ENCODE assay signal across 9 cellular contexts in genomic region chr4:83362492-83363329, GRCh38. TPM values are rescaled to one million over a fixed set of nuclear protein-coding genes. Genes with fewer than 3 reads are reported as not detected.
DNase-seq lines count a peak whose midpoint lies in the region; ATAC-seq and TF ChIP-seq lines count a peak whose summit lies in the region.
"Had no signal": no experiment of that assay in that cellular context is flagged by ENCODE, and none has a peak within 500 bp of the region (broad histone marks: within the 10 kb centered on the region; RNA-seq: fewer than 3 reads in every experiment).

No MANE protein-coding gene starts in this region.

- DNase-seq in CD1c-positive myeloid dendritic cell (ENCODE audit: extremely low spot score), result peak; percentile 15
- DNase-seq in NCI-H345 treated with DMSO at 0.1 percent for 48 hours (lab: John Stamatoyannopoulos, UW; ENCODE audit: unreplicated experiment), result peak; percentile 56
- no peak for DNase-seq in epithelial cell of proximal tubule (ENCODE audit: low read depth)
- DNase-seq in testis, result no peak
- DNase-seq in cerebellum (ENCODE audit: low spot score), result no peak
- DNase-seq in effector memory CD8-positive, alpha-beta T cell, result no peak
- DNase-seq in dorsolateral prefrontal cortex, result no peak

- ATAC-seq in GM21367 (IDR thresholded peaks at IDR 0.05; ENCODE audit: unreplicated experiment), result peak; percentile 68
- ATAC-seq in effector memory CD8-positive, alpha-beta T cell (replicated peaks), result no peak

- no peak overlapping the region for H3K27ac ChIP-seq in testis
- H3K27ac ChIP-seq in dorsolateral prefrontal cortex, result no peak overlapping the region

- no peak for TF ChIP-seq POLR2A in testis (IDR thresholded peaks at IDR 0.05)

- H3K27ac Mint-ChIP-seq in effector memory CD8-positive, alpha-beta T cell, result no peak overlapping the region

- H3K4me1 Mint-ChIP-seq in effector memory CD8-positive, alpha-beta T cell (ENCODE audit: low read depth in 2 of 2), result no peaks in the 10 kb centered on the region

- intact Hi-C loops in testis (cut with DNase I; ENCODE audit: low total_unique reads), result no loop called here
- intact Hi-C loops in dorsolateral prefrontal cortex (cut with DNase I), result no loop called here

- no peaks in the 10 kb centered on the region for H3K9me3 Mint-ChIP-seq in effector memory CD8-positive, alpha-beta T cell

- H3K36me3 Mint-ChIP-seq in effector memory CD8-positive, alpha-beta T cell (ENCODE audit: insufficient read depth), result no peaks in the 10 kb centered on the region

- no peaks in the 10 kb centered on the region for H3K9me3 ChIP-seq in testis

- 71 to 72% methylated on average over 9 of the region's 9 CpGs for WGBS in testis, 2 donors

- no peak overlapping the region for H3K4me3 Mint-ChIP-seq in effector memory CD8-positive, alpha-beta T cell

- TF ChIP-seq CTCF in epithelial cell of proximal tubule (conservative IDR thresholded peaks at IDR 0.05; ENCODE audit: low read depth, low read length) (peak; percentile 65), testis (IDR thresholded peaks at IDR 0.05) (peak in 2 of 3 experiments; percentile 13 to 17), dorsolateral prefrontal cortex (IDR thresholded peaks at IDR 0.05 in 54 of 56, conservative IDR thresholded peaks at IDR 0.05 in 2 of 56; ENCODE audit: low read depth in 1 of 56, partially characterized antibody in 56 of 56) (peak in 19 of 56 donors; percentile 7 to 40 (median 25))

- H3K36me3 ChIP-seq in testis (ENCODE audit: low read depth, missing control alignments), result no peaks in the 10 kb centered on the region

- H3K27me3 ChIP-seq in testis (no peaks in the 10 kb centered on the region), dorsolateral prefrontal cortex (no peaks in the 10 kb centered on the region)

- H3K27me3 Mint-ChIP-seq in effector memory CD8-positive, alpha-beta T cell, result peaks cover 6 to 9% of the 10 kb centered on the region in 2 donors

- H3K4me3 ChIP-seq in epithelial cell of proximal tubule (ENCODE audit: low read depth, low read length) (no peak overlapping the region), testis (no peak overlapping the region), dorsolateral prefrontal cortex (no peak overlapping the region)
- H3K4me3 ChIP-seq: lung had no signal

- H3K4me1 ChIP-seq in testis, result no peaks in the 10 kb centered on the region

RNA-seq across cellular contexts. Expression of gene HPSE, which starts 28.1 kb away (rescaled TPM):
- total RNA-seq in epithelial cell of proximal tubule (0.69 and 3.8 TPM in 2 replicates), testis (1 to 10 TPM in 1 of 2 donors, under 1 TPM in 1; 0.79 to 2.3 TPM), cerebellum (1.7 TPM), dorsolateral prefrontal cortex (1 to 10 TPM in 111 of 120 experiments, under 1 TPM in 9; 0.35 to 5.7 (median 2.2) TPM)
- polyA plus RNA-seq in testis (ENCODE audit: insufficient read depth, low read depth, low replicate concordance), result 2.0 TPM

Comparison
In these comparisons a context has a peak if more than half of its experiments do, and no peak if none do; other contexts are left out.
1. DNase-seq: peak in CD1c-positive myeloid dendritic cell (single experiment) and NCI-H345 treated with DMSO at 0.1 percent for 48 hours (single experiment); none in epithelial cell of proximal tubule (single experiment), testis (single experiment), cerebellum (single experiment), effector memory CD8-positive, alpha-beta T cell (0 of 3) and dorsolateral prefrontal cortex (0 of 10).